Comparison of ENCODE assay signal across 8 cellular contexts in genomic region chr15:67240235-67241131, GRCh38. TPM values are rescaled to one million over a fixed set of nuclear protein-coding genes. Genes with fewer than 3 reads are reported as not detected.
A peak's percentile ranks its signal among the peaks of the same experiment; 100 is the strongest.
DNase-seq lines count a peak whose midpoint lies in the region; ATAC-seq, FAIRE-seq and TF ChIP-seq lines count a peak whose summit lies in the region.

No MANE protein-coding gene starts in this region.

- H3K9me3 ChIP-seq in kidney (ENCODE audit: control insufficient read depth in 1 of 2, low read length in 2 of 2) = no peaks in the 10 kb centered on the region

- no peak overlapping the region for H3K27ac ChIP-seq in kidney (ENCODE audit: low read depth in 2 of 2, low read length in 2 of 2)

- H3K4me3 ChIP-seq in kidney (ENCODE audit: low read length in 2 of 2) = no peak overlapping the region

- intact Hi-C loops in kidney (cut with DNase I) (no loop called here), posterior cingulate gyrus (cut with DNase I) (no loop called here)

- H3K9ac ChIP-seq in kidney (ENCODE audit: low read length in 2 of 2) = no peak overlapping the region

- no peaks in the 10 kb centered on the region for H3K4me1 ChIP-seq in kidney (ENCODE audit: control insufficient read depth in 1 of 2, insufficient read depth in 1 of 2, low read depth in 1 of 2, low read length in 2 of 2)

- no peak for FAIRE-seq in kidney (lab: Jason Lieb, UNC)

- DNase-seq in CD1c-positive myeloid dendritic cell (ENCODE audit: extremely low spot score) (peak; percentile 37), GM20000 (ENCODE audit: low spot score) (peak; percentile 17), NCI-H1694 treated with DMSO at 0.1 percent for 48 hours (lab: John Stamatoyannopoulos, UW) (peak; percentile 35), kidney (no peak), LoVo (ENCODE audit: low spot score) (no peak), posterior cingulate gyrus (no peak)
- peak; percentile 25 for DNase-seq in activated CD4-positive, alpha-beta T cell treated with anti-CD3 and anti-CD28 coated beads, Interleukin-2, amount 50 U/mL, for 1 hour

- ATAC-seq in GM18502 (IDR thresholded peaks at IDR 0.05; ENCODE audit: poor library complexity, unreplicated experiment) = no peak

- peak; percentile 52 for TF ChIP-seq CTCF in GM20000 (IDR thresholded peaks at IDR 0.05; ENCODE audit: extremely low read depth, missing control alignments)
- TF ChIP-seq CTCF in kidney (IDR thresholded peaks at IDR 0.05; ENCODE audit: borderline replicate concordance, extremely low read depth, insufficient read depth) = peak; percentile 45

- peaks cover 0 to 1% of the 10 kb centered on the region in 2 donors for H3K36me3 ChIP-seq in kidney (ENCODE audit: control insufficient read depth in 1 of 2, insufficient read depth in 2 of 2, low read length in 2 of 2)

RNA-seq across cellular contexts. Expression of gene AAGAB, which starts 14.0 kb away (rescaled TPM):
- total RNA-seq in kidney = 44.0 TPM
- 40.7 TPM for polyA plus RNA-seq in kidney (ENCODE audit: insufficient read depth, low read depth, low replicate concordance)

RNA-seq across cellular contexts. Expression of gene IQCH, which starts 14.1 kb away (rescaled TPM):
- total RNA-seq in kidney = 7.7 TPM
- 3.2 TPM for polyA plus RNA-seq in kidney (ENCODE audit: insufficient read depth, low read depth, low replicate concordance)

Comparison
In these comparisons a context has a peak if more than half of its experiments do, and no peak if none do; other contexts are left out.
1. DNase-seq: peak in CD1c-positive myeloid dendritic cell (single experiment), GM20000 (single experiment), NCI-H1694 treated with DMSO at 0.1 percent for 48 hours (single experiment) and activated CD4-positive, alpha-beta T cell treated with anti-CD3 and anti-CD28 coated beads, Interleukin-2, amount 50 U/mL, for 1 hour (single experiment); none in kidney (single experiment), LoVo (single experiment) and posterior cingulate gyrus (0 of 10).